In the genomic region with DNA sequence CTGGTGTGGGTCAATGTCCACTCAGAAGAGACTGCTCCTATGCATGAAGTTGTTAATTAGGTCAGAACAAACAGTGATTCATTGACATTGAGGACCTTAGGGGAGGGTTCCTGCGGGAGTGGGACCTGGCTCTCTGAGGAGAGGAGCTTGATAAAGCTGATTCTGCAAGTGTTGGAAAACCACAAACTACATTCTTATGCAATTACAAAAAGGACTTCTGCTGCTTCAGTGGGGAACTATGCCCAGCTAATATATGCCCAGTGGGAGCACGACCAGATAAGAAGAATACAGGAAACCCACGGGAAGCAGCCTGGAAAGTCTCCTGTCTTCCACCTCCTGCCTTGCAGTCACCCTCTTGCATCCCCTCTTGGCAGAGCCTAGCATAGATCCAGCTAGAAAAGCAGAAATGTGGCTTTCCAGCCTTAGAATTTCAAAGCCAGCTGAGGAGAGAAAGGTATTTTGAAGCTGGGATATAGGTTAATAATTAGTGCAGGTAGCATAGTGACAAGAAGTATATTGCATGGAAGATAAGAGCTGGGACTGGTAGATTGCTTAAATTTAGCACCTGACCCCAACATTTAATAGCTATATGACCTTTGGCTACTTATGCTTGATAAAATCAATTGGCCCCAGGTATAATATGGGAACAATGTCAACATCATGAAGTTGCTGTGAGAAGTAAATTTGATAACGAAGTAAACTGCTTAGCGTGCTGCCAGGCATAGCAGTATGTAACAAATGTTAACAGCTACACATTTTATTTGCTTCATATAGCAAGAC, we compare ENCODE assay signal across 1 cellular context.
TF ChIP-seq lines count a peak whose summit lies in the region.

No MANE protein-coding gene starts in this region.

TF ChIP-seq in GM23338, 12 proteins besides CTCF, POLR2A, EP300 and RAD21 (continued from another document):
- TF ChIP-seq, protein P1, sequence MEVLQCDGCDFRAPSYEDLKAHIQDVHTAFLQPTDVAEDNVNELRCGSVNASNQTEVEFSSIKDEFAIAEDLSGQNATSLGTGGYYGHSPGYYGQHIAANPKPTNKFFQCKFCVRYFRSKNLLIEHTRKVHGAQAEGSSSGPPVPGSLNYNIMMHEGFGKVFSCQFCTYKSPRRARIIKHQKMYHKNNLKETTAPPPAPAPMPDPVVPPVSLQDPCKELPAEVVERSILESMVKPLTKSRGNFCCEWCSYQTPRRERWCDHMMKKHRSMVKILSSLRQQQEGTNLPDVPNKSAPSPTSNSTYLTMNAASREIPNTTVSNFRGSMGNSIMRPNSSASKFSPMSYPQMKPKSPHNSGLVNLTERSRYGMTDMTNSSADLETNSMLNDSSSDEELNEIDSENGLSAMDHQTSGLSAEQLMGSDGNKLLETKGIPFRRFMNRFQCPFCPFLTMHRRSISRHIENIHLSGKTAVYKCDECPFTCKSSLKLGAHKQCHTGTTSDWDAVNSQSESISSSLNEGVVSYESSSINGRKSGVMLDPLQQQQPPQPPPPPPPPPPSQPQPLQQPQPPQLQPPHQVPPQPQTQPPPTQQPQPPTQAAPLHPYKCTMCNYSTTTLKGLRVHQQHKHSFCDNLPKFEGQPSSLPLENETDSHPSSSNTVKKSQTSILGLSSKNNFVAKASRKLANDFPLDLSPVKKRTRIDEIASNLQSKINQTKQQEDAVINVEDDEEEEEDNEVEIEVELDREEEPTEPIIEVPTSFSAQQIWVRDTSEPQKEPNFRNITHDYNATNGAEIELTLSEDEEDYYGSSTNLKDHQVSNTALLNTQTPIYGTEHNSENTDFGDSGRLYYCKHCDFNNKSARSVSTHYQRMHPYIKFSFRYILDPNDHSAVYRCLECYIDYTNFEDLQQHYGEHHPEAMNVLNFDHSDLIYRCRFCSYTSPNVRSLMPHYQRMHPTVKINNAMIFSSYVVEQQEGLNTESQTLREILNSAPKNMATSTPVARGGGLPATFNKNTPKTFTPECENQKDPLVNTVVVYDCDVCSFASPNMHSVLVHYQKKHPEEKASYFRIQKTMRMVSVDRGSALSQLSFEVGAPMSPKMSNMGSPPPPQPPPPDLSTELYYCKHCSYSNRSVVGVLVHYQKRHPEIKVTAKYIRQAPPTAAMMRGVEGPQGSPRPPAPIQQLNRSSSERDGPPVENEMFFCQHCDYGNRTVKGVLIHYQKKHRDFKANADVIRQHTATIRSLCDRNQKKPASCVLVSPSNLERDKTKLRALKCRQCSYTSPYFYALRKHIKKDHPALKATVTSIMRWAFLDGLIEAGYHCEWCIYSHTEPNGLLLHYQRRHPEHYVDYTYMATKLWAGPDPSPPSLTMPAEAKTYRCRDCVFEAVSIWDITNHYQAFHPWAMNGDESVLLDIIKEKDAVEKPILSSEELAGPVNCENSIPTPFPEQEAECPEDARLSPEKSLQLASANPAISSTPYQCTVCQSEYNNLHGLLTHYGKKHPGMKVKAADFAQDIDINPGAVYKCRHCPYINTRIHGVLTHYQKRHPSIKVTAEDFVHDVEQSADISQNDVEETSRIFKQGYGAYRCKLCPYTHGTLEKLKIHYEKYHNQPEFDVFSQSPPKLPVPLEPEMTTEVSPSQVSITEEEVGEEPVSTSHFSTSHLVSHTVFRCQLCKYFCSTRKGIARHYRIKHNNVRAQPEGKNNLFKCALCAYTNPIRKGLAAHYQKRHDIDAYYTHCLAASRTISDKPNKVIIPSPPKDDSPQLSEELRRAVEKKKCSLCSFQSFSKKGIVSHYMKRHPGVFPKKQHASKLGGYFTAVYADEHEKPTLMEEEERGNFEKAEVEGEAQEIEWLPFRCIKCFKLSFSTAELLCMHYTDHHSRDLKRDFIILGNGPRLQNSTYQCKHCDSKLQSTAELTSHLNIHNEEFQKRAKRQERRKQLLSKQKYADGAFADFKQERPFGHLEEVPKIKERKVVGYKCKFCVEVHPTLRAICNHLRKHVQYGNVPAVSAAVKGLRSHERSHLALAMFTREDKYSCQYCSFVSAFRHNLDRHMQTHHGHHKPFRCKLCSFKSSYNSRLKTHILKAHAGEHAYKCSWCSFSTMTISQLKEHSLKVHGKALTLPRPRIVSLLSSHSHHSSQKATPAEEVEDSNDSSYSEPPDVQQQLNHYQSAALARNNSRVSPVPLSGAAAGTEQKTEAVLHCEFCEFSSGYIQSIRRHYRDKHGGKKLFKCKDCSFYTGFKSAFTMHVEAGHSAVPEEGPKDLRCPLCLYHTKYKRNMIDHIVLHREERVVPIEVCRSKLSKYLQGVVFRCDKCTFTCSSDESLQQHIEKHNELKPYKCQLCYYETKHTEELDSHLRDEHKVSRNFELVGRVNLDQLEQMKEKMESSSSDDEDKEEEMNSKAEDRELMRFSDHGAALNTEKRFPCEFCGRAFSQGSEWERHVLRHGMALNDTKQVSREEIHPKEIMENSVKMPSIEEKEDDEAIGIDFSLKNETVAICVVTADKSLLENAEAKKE (CRISPR knock-in tag; IDR thresholded peaks at IDR 0.05): no peak
- TF ChIP-seq EZH2phosphoT487 (IDR thresholded peaks at IDR 0.05; ENCODE audit: unreplicated experiment): no peak
- no peak for TF ChIP-seq NANOG (IDR thresholded peaks at IDR 0.05; ENCODE audit: borderline replicate concordance)
